1 cellular context compared by ENCODE assay signal in the genomic region with DNA sequence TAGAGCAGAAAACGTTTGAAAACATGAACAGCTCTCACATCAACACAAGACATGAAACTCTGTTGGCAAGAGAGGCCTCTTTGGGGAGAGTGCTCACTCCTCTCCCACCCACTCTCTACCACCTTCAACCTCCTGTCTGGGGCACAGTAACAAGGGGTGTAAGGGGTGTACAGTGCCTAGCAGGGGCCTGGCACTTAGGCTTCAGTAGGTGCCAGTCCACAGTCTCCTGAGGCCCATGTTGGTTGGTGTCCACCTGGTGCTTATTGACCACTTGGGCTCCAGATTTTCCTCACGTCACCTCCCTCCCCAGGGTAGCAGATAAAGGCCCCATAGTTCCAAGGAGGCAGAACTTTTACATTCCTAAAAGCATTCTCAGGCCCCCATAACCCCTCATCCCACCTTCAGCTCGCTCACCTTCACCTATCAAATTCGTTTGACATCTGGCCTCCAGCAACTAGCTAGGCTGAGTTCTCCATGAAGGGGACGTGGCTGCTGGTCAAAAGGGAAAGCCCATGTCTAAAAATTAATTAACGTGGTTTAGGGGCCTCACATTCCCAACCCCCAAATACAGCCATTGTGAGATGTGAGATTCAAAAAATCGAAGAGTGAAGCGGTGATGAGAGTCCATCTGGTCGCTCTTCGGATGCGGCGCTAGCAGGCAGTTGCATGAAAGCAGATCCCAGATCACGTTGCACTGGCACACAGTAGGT.
TF ChIP-seq lines count a peak whose summit lies in the region.

No MANE protein-coding gene starts in this region.

TF ChIP-seq in GM12878, 131 proteins besides CTCF, POLR2A, EP300 and RAD21:
- no peak for TF ChIP-seq BACH1 (IDR thresholded peaks at IDR 0.05; ENCODE audit: borderline replicate concordance)
- no peak for TF ChIP-seq IRF3 (IDR thresholded peaks at IDR 0.05)
- TF ChIP-seq STAT1 (conservative IDR thresholded peaks at IDR 0.05), result no peak
- no peak for TF ChIP-seq TCF12 (IDR thresholded peaks at IDR 0.05; ENCODE audit: low read depth, low read length)
- TF ChIP-seq, protein P1, sequence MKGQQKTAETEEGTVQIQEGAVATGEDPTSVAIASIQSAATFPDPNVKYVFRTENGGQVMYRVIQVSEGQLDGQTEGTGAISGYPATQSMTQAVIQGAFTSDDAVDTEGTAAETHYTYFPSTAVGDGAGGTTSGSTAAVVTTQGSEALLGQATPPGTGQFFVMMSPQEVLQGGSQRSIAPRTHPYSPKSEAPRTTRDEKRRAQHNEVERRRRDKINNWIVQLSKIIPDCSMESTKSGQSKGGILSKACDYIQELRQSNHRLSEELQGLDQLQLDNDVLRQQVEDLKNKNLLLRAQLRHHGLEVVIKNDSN (IDR thresholded peaks at IDR 0.05; ENCODE audit: borderline replicate concordance, extremely low read length, insufficient read depth, low read depth, low read length), result no peak
- no peak for TF ChIP-seq MEF2A (IDR thresholded peaks at IDR 0.05; ENCODE audit: insufficient read depth, low read depth, low read length)
- TF ChIP-seq SMARCA5 (IDR thresholded peaks at IDR 0.05), result no peak
- no peak for TF ChIP-seq SIX5 (IDR thresholded peaks at IDR 0.05; ENCODE audit: low read depth, low read length, severe bottlenecking)
- TF ChIP-seq CUX1 (IDR thresholded peaks at IDR 0.05; ENCODE audit: insufficient replicate concordance, low read depth, low read length), result no peak
